ENCODE assay signal across 10 cellular contexts in the genomic region with DNA sequence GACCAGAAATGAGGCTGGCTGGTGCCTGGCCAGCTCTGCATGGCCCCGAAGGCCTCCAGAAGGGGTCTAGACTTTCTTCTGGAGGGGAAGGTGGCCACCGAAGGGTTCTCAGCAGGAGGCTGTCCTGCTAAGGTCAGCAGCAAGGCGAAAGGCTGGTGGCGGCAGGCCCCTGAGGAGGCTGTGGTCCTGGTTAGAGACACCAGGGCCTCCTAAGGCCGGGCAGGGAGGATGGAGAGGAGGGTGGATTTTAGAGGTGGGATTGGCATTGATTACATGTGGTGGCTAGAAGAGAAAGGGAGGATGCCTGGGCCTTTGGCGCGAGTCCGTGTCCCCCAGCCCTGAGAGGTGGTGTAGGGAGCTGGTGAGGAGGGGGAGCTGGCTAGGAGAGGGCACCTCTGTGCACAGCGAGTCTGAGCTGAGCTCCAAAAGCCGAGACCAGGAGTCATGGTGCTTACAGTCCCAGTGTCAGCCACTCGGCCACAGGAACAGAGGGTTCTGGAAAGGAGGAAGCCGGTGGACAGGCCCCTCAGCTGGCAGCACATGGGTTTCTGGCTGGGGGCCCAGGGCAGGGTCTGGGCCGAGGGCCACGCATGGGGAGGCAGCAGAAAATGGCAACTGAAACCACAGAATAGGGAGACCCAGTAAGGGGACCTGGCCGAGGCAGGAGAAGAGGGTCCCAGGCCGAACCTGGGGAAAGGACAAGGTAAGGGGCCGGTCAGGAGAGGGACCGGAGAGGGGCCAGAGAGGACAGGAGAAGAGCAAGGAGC. TPM values are rescaled to one million over a fixed set of nuclear protein-coding genes. Genes with fewer than 3 reads are reported as not detected.
DNase-seq lines count a peak whose midpoint lies in the region; ATAC-seq and TF ChIP-seq lines count a peak whose summit lies in the region.
"Had no signal": no experiment of that assay in that cellular context is flagged by ENCODE, and none has a peak within 500 bp of the region (broad histone marks: within the 10 kb centered on the region; RNA-seq: fewer than 3 reads in every experiment).

No MANE protein-coding gene starts in this region.

- peaks cover 26% of the 10 kb centered on the region for H3K36me3 ChIP-seq in left ventricle myocardium inferior
- peaks cover 10% of the 10 kb centered on the region for H3K36me3 ChIP-seq in upper lobe of right lung

- H3K9me3 ChIP-seq in left ventricle myocardium inferior (replicated peaks) (no peaks in the 10 kb centered on the region), upper lobe of right lung (no peaks in the 10 kb centered on the region)
- H3K9me3 ChIP-seq: pancreas had no signal

- H3K4me3 Mint-ChIP-seq in activated naive CD8-positive, alpha-beta T cell treated with anti-CD3 and anti-CD28 coated beads, Interleukin-2, amount 10 ng/mL, durations not matched to agents 7 days and 5 days: peak overlapping the region; percentile 92

- H3K4me1 ChIP-seq in left ventricle myocardium inferior: peaks cover 44% of the 10 kb centered on the region
- H3K4me1 ChIP-seq in upper lobe of right lung: peaks cover 47% of the 10 kb centered on the region

- intact Hi-C loops in left ventricle myocardium inferior (cut with micrococcal nuclease): loop anchor here (5.0 kb wide), 1 partner anchor 93 kb away; the partner anchor contains the start of gene CATSPERZ
- intact Hi-C loops in cardiac septum (cut with DNase I): no loop called here
- intact Hi-C loops in upper lobe of right lung (cut with DNase I): no loop called here
- intact Hi-C loops in sciatic nerve (cut with DNase I): loop anchor here (10.0 kb wide), 1 partner anchor 86 kb away; the partner anchor contains the start of gene KCNK4

- no peaks in the 10 kb centered on the region for H3K9me3 Mint-ChIP-seq in activated naive CD8-positive, alpha-beta T cell treated with anti-CD3 and anti-CD28 coated beads, Interleukin-2, amount 10 ng/mL, durations not matched to agents 7 days and 5 days

- H3K27me3 ChIP-seq in left ventricle myocardium inferior (ENCODE audit: low read depth): no peaks in the 10 kb centered on the region
- H3K27me3 ChIP-seq in upper lobe of right lung: no peaks in the 10 kb centered on the region
- H3K27me3 ChIP-seq: pancreas had no signal

- H3K4me3 ChIP-seq in left ventricle myocardium inferior: no peak overlapping the region
- H3K4me3 ChIP-seq in upper lobe of right lung: no peak overlapping the region

- peak overlapping the region; percentile 88 for H3K27ac ChIP-seq in left ventricle myocardium inferior (replicated peaks)
- peak overlapping the region; percentile 17 for H3K27ac ChIP-seq in upper lobe of right lung

- H3K27me3 Mint-ChIP-seq in activated naive CD8-positive, alpha-beta T cell treated with anti-CD3 and anti-CD28 coated beads, Interleukin-2, amount 10 ng/mL, durations not matched to agents 7 days and 5 days: no peaks in the 10 kb centered on the region

- DNase-seq in left ventricle myocardium inferior (no peak), cardiac septum (ENCODE audit: low spot score) (no peak), midbrain (lab: John Stamatoyannopoulos, UW) (peak; percentile 29), upper lobe of right lung (peak; percentile 63), sciatic nerve (ENCODE audit: low spot score) (no peak)
- no peak for DNase-seq in activated naive CD8-positive, alpha-beta T cell treated with anti-CD3 and anti-CD28 coated beads, Interleukin-2, amount 10 ng/mL, durations not matched to agents 7 days and 5 days
- DNase-seq in activated effector memory CD4-positive, alpha-beta T cell treated with anti-CD3 and anti-CD28 coated beads, Interleukin-2, amount 50 U/mL, for 16 hours: no peak
- DNase-seq: NCI-H510A treated with DMSO at 0.1 percent for 48 hours had no signal

- peaks cover 27% of the 10 kb centered on the region for H3K4me1 Mint-ChIP-seq in activated naive CD8-positive, alpha-beta T cell treated with anti-CD3 and anti-CD28 coated beads, Interleukin-2, amount 10 ng/mL, durations not matched to agents 7 days and 5 days

- H3K27ac Mint-ChIP-seq in activated naive CD8-positive, alpha-beta T cell treated with anti-CD3 and anti-CD28 coated beads, Interleukin-2, amount 10 ng/mL, durations not matched to agents 7 days and 5 days: peak overlapping the region; percentile 94

- POLR2A ChIA-PET in activated naive CD8-positive, alpha-beta T cell treated with anti-CD3 and anti-CD28 coated beads, Interleukin-2, amount 10 ng/mL, durations not matched to agents 7 days and 5 days (lab: Charles Lee): interaction anchor here (3.6 to 17.3 kb wide), 5 partner anchors 18 to 108 kb away, joined by 23 to 419 read pairs (median 106); partner anchors contain the start of genes DNAJC4, FKBP2, NUDT22 and PPP1R14B

- ATAC-seq in activated naive CD8-positive, alpha-beta T cell treated with anti-CD3 and anti-CD28 coated beads, Interleukin-2, amount 10 ng/mL, durations not matched to agents 7 days and 5 days (ENCODE audit: low read depth): no peak
- ATAC-seq in upper lobe of right lung (no peak), sciatic nerve (no peak), HG02840 (IDR thresholded peaks at IDR 0.05; ENCODE audit: low FRiP score, unreplicated experiment) (no peak)
- ATAC-seq: pancreas had no signal

- TF ChIP-seq CTCF in left ventricle myocardium inferior (IDR thresholded peaks at IDR 0.05; ENCODE audit: borderline replicate concordance) (no peak), upper lobe of right lung (IDR thresholded peaks at IDR 0.05) (no peak)

- peaks cover 34% of the 10 kb centered on the region for H3K36me3 Mint-ChIP-seq in activated naive CD8-positive, alpha-beta T cell treated with anti-CD3 and anti-CD28 coated beads, Interleukin-2, amount 10 ng/mL, durations not matched to agents 7 days and 5 days

RNA-seq across cellular contexts. Expression of gene FERMT3, which starts 2.5 kb away (rescaled TPM):
- 5.4 TPM for total RNA-seq in left ventricle myocardium inferior
- 7.8 TPM for total RNA-seq in cardiac septum
- total RNA-seq in activated naive CD8-positive, alpha-beta T cell treated with anti-CD3 and anti-CD28 coated beads, Interleukin-2, amount 10 ng/mL, durations not matched to agents 7 days and 5 days: 100 to 1,000 TPM; 219 to 231 TPM
- 73.1 TPM for total RNA-seq in upper lobe of right lung
- total RNA-seq in sciatic nerve: 20.7 TPM

RNA-seq across cellular contexts. Expression of gene TRPT1, which starts 17.0 kb away (rescaled TPM):
- 82.3 TPM for total RNA-seq in left ventricle myocardium inferior
- 49.7 TPM for total RNA-seq in cardiac septum
- 10 to 100 TPM; 45.0 to 47.8 TPM for total RNA-seq in activated naive CD8-positive, alpha-beta T cell treated with anti-CD3 and anti-CD28 coated beads, Interleukin-2, amount 10 ng/mL, durations not matched to agents 7 days and 5 days
- 22.4 TPM for total RNA-seq in upper lobe of right lung
- 20.6 TPM for total RNA-seq in sciatic nerve

RNA-seq across cellular contexts. Expression of gene NUDT22, which starts 17.1 kb away (rescaled TPM):
- 65.2 TPM for total RNA-seq in left ventricle myocardium inferior
- total RNA-seq in cardiac septum: 75.0 TPM
- total RNA-seq in activated naive CD8-positive, alpha-beta T cell treated with anti-CD3 and anti-CD28 coated beads, Interleukin-2, amount 10 ng/mL, durations not matched to agents 7 days and 5 days: 100 to 1,000 TPM; 102 to 103 TPM
- total RNA-seq in upper lobe of right lung: 47.8 TPM
- total RNA-seq in sciatic nerve: 28.0 TPM

RNA-seq across cellular contexts. Expression of gene DNAJC4, which starts 21.4 kb away (rescaled TPM):
- total RNA-seq in left ventricle myocardium inferior (59.9 TPM), cardiac septum (51.9 TPM), upper lobe of right lung (36.4 TPM), sciatic nerve (30.4 TPM)
- total RNA-seq in activated naive CD8-positive, alpha-beta T cell treated with anti-CD3 and anti-CD28 coated beads, Interleukin-2, amount 10 ng/mL, durations not matched to agents 7 days and 5 days: 10 to 100 TPM; 59.6 to 60.3 TPM

RNA-seq across cellular contexts. Expression of gene STIP1, which starts 23.0 kb away (rescaled TPM):
- total RNA-seq in left ventricle myocardium inferior (97.4 TPM), cardiac septum (86.0 TPM), upper lobe of right lung (110 TPM), sciatic nerve (87.6 TPM)
- total RNA-seq in activated naive CD8-positive, alpha-beta T cell treated with anti-CD3 and anti-CD28 coated beads, Interleukin-2, amount 10 ng/mL, durations not matched to agents 7 days and 5 days: 100 to 1,000 TPM; 218 to 219 TPM

Comparison
In these comparisons a context has a peak if more than half of its experiments do, and no peak if none do; other contexts are left out.
1. intact Hi-C loops: an anchor here in left ventricle myocardium inferior (5.0 kb wide) and sciatic nerve (10.0 kb wide); none called in cardiac septum and upper lobe of right lung.
2. DNase-seq: peak in midbrain (single experiment) and upper lobe of right lung (single experiment); none in left ventricle myocardium inferior (single experiment), cardiac septum (single experiment), activated naive CD8-positive, alpha-beta T cell treated with anti-CD3 and anti-CD28 coated beads, Interleukin-2, amount 10 ng/mL, durations not matched to agents 7 days and 5 days (single experiment), sciatic nerve (single experiment) and activated effector memory CD4-positive, alpha-beta T cell treated with anti-CD3 and anti-CD28 coated beads, Interleukin-2, amount 50 U/mL, for 16 hours (single experiment).